10 cellular contexts compared by ENCODE assay signal in genomic region chr16:676565-677297, GRCh38. TPM values are rescaled to one million over a fixed set of nuclear protein-coding genes. Genes with fewer than 3 reads are reported as not detected.
DNase-seq lines count a peak whose midpoint lies in the region; ATAC-seq and TF ChIP-seq lines count a peak whose summit lies in the region.
"Had no signal": no experiment of that assay in that cellular context is flagged by ENCODE, and none has a peak within 500 bp of the region (broad histone marks: within the 10 kb centered on the region; RNA-seq: fewer than 3 reads in every experiment).

No MANE protein-coding gene starts in this region.

- peaks cover 25% of the 10 kb centered on the region for H3K4me1 Mint-ChIP-seq in GM23338

- H3K27me3 ChIP-seq in GM23338 (ENCODE audit: insufficient read depth), result no peaks in the 10 kb centered on the region

- peak; percentile 5 for ATAC-seq in GM23338
- ATAC-seq: natural killer cell had no signal

- DNase-seq in GM23338 (ENCODE audit: low spot score) (peak; percentile 54), NCI-H187 treated with DMSO at 0.1 percent for 48 hours (lab: John Stamatoyannopoulos, UW) (peak; percentile 72), mucosa of gallbladder (ENCODE audit: low spot score) (peak; percentile 56), islet precursor cell (no peak), OCI-LY7 (ENCODE audit: low spot score) (no peak), UCSD-AML1 (lab: John Stamatoyannopoulos, UW; ENCODE audit: unreplicated experiment) (no peak), Kasumi-1 (lab: John Stamatoyannopoulos, UW) (no peak)
- peak; percentile 41 for DNase-seq in activated effector memory CD4-positive, alpha-beta T cell treated with Interleukin-2 at 50 U/mL for 16 hours
- DNase-seq: natural killer cell, spleen had no signal

- H3K27ac Mint-ChIP-seq in GM23338, result no peak overlapping the region; the same call in 1 of the 2 replicates
- H3K27ac Mint-ChIP-seq: natural killer cell had no signal

- no TSS peak for BruUV-seq in OCI-LY7 (replicated peaks; lab: Mats Ljungman, UMichigan)

- H3K9me3 ChIP-seq in OCI-LY7 (ENCODE audit: low read length), result no peaks in the 10 kb centered on the region
- H3K9me3 ChIP-seq: spleen had no signal

- no peak overlapping the region for H2AFZ ChIP-seq in GM23338
- no peak overlapping the region for H2AFZ ChIP-seq in OCI-LY7 (ENCODE audit: low read length)

- peak overlapping the region; percentile 48 for H3K4me3 ChIP-seq in GM23338
- no peak overlapping the region for H3K4me3 ChIP-seq in OCI-LY7 (ENCODE audit: low read depth, low read length, poor library complexity, severe bottlenecking)

- H3K36me3 ChIP-seq in GM23338 (ENCODE audit: insufficient read depth) (no peaks in the 10 kb centered on the region), OCI-LY7 (ENCODE audit: insufficient read depth, low read length) (peaks cover 32% of the 10 kb centered on the region)

- H3K9me2 ChIP-seq in GM23338 (ENCODE audit: insufficient read depth), result no peaks in the 10 kb centered on the region
- H3K9me2 ChIP-seq in OCI-LY7 (ENCODE audit: insufficient read depth, low read length), result no peaks in the 10 kb centered on the region

- H3K36me3 Mint-ChIP-seq in GM23338 (ENCODE audit: low read depth), result peaks cover 15% of the 10 kb centered on the region
- H3K36me3 Mint-ChIP-seq: natural killer cell had no signal

- intact Hi-C loops in OCI-LY7 (cut with micrococcal nuclease; ENCODE audit: unreplicated experiment), result no loop called here

- no peaks in the 10 kb centered on the region; the same call in 1 of the 3 replicates for H3K9me3 Mint-ChIP-seq in GM23338
- H3K9me3 Mint-ChIP-seq: natural killer cell had no signal

- CTCF ChIA-PET in OCI-LY7 (lab: Charles Lee; ENCODE audit: unreplicated experiment), result no interaction called here

- TF ChIP-seq CTCF in GM23338 (conservative IDR thresholded peaks at IDR 0.05; ENCODE audit: low read depth in 2 of 2) (no peak), OCI-LY7 (conservative IDR thresholded peaks at IDR 0.05; ENCODE audit: low read length) (no peak)

- peak overlapping the region; percentile 36; the same call in 2 of the 3 replicates for H3K4me3 Mint-ChIP-seq in GM23338
- H3K4me3 Mint-ChIP-seq: natural killer cell had no signal

- H3K27ac ChIP-seq in GM23338 (ENCODE audit: low read depth) (no peak overlapping the region), OCI-LY7 (ENCODE audit: low read depth, low read length, poor library complexity, severe bottlenecking) (no peak overlapping the region)
- H3K27ac ChIP-seq: spleen had no signal

- H3K4me2 ChIP-seq in GM23338 (peak overlapping the region; percentile 74), OCI-LY7 (ENCODE audit: low read length) (no peak overlapping the region)

- H4K20me1 ChIP-seq in GM23338 (replicated peaks; ENCODE audit: insufficient read depth) (peaks cover 9% of the 10 kb centered on the region), OCI-LY7 (ENCODE audit: insufficient read depth, low read length) (peaks cover 5% of the 10 kb centered on the region; the same call in 1 of the 2 replicates)

- H3F3A ChIP-seq in GM23338 (replicated peaks; ENCODE audit: low read depth), result peaks cover 25% of the 10 kb centered on the region

- peaks cover 9% of the 10 kb centered on the region; the same call in 1 of the 2 replicates for H3K79me2 ChIP-seq in GM23338 (replicated peaks; ENCODE audit: insufficient read depth)
- H3K79me2 ChIP-seq in OCI-LY7 (ENCODE audit: insufficient read depth, low read depth, low read length), result peaks cover 12% of the 10 kb centered on the region; the same call in 1 of the 2 replicates

- peaks cover 15% of the 10 kb centered on the region for H3K27me3 Mint-ChIP-seq in GM23338 (ENCODE audit: insufficient read depth, low read depth, poor library complexity)

- H3K4me1 ChIP-seq in GM23338 (ENCODE audit: insufficient read depth) (peaks cover 11% of the 10 kb centered on the region; the same call in 1 of the 2 replicates), OCI-LY7 (ENCODE audit: insufficient read depth, low read length, poor library complexity, severe bottlenecking) (peaks cover 21% of the 10 kb centered on the region)

- POLR2A ChIA-PET in OCI-LY7 (lab: Charles Lee), result no interaction called here

TF ChIP-seq in GM23338, 12 proteins besides CTCF, POLR2A, EP300 and RAD21 (continues in another document):
- TF ChIP-seq ETS1 (IDR thresholded peaks at IDR 0.05) (no peak), STAT1 (IDR thresholded peaks at IDR 0.05; ENCODE audit: unreplicated experiment) (no peak), JUNB (IDR thresholded peaks at IDR 0.05; ENCODE audit: unreplicated experiment) (no peak), EZH2phosphoT487 (IDR thresholded peaks at IDR 0.05; ENCODE audit: unreplicated experiment) (no peak)

RNA-seq across cellular contexts. Expression of gene RHBDL1, which starts 1.3 kb away (rescaled TPM):
- 10.1 and 11.5 TPM in 2 replicates for total RNA-seq in GM23338 (2014; rRNA removed; shearing (Covaris generic))
- 8.4 and 9.2 TPM in 2 replicates for polyA plus RNA-seq in GM23338 (2016; fragmentation: Nextera tagmentation; extraction: Ambion mirVana)
- total RNA-seq in mucosa of gallbladder (5.5 TPM), OCI-LY7 (2022) (3.6 and 4.2 TPM in 2 replicates)
- 3.8 and 4.2 TPM in 2 replicates for total RNA-seq in OCI-LY7 (2014; rRNA removed; shearing (Covaris generic))

RNA-seq across cellular contexts. Expression of gene STUB1, which starts 3.5 kb away (rescaled TPM):
- 108 and 123 TPM in 2 replicates for total RNA-seq in GM23338 (2014; rRNA removed; shearing (Covaris generic))
- polyA plus RNA-seq in GM23338 (2016; fragmentation: Nextera tagmentation; extraction: Ambion mirVana), result 91.7 and 107 TPM in 2 replicates
- total RNA-seq in mucosa of gallbladder (125 TPM), OCI-LY7 (2022) (72.4 and 78.6 TPM in 2 replicates)
- 85.5 and 111 TPM in 2 replicates for total RNA-seq in OCI-LY7 (2014; rRNA removed; shearing (Covaris generic))

RNA-seq across cellular contexts. Expression of gene JMJD8, which starts 7.4 kb away (rescaled TPM):
- 79.3 and 82.5 TPM in 2 replicates for total RNA-seq in GM23338 (2014; rRNA removed; shearing (Covaris generic))
- 43.1 and 48.5 TPM in 2 replicates for polyA plus RNA-seq in GM23338 (2016; fragmentation: Nextera tagmentation; extraction: Ambion mirVana)
- total RNA-seq in mucosa of gallbladder (66.7 TPM), OCI-LY7 (2022) (46.8 and 48.7 TPM in 2 replicates)
- total RNA-seq in OCI-LY7 (2014; rRNA removed; shearing (Covaris generic)), result 70.6 and 82.3 TPM in 2 replicates

RNA-seq across cellular contexts. Expression of gene RHOT2, which starts 8.8 kb away (rescaled TPM):
- total RNA-seq in GM23338 (2014; rRNA removed; shearing (Covaris generic)), result 93.8 and 129 TPM in 2 replicates
- 159 and 163 TPM in 2 replicates for polyA plus RNA-seq in GM23338 (2016; fragmentation: Nextera tagmentation; extraction: Ambion mirVana)
- total RNA-seq in mucosa of gallbladder (125 TPM), OCI-LY7 (2022) (129 and 133 TPM in 2 replicates)
- 129 and 136 TPM in 2 replicates for total RNA-seq in OCI-LY7 (2014; rRNA removed; shearing (Covaris generic))

RNA-seq across cellular contexts. Expression of gene WDR24, which starts 13.5 kb away (rescaled TPM):
- 11.5 and 15.8 TPM in 2 replicates for total RNA-seq in GM23338 (2014; rRNA removed; shearing (Covaris generic))
- 7.2 and 8.0 TPM in 2 replicates for polyA plus RNA-seq in GM23338 (2016; fragmentation: Nextera tagmentation; extraction: Ambion mirVana)
- total RNA-seq in mucosa of gallbladder, result 14.8 TPM
- total RNA-seq in OCI-LY7 (2014; rRNA removed; shearing (Covaris generic)), result 10.3 and 11.6 TPM in 2 replicates
- 24.0 and 28.9 TPM in 2 replicates for total RNA-seq in OCI-LY7 (2022)

Comparison
In these comparisons a context has a peak if more than half of its experiments do, and no peak if none do; other contexts are left out.
1. DNase-seq: peak in GM23338 (single experiment), NCI-H187 treated with DMSO at 0.1 percent for 48 hours (single experiment), activated effector memory CD4-positive, alpha-beta T cell treated with Interleukin-2 at 50 U/mL for 16 hours (single experiment) and mucosa of gallbladder (single experiment); none in islet precursor cell (single experiment), OCI-LY7 (single experiment), UCSD-AML1 (single experiment) and Kasumi-1 (0 of 2).